In genomic region chr12:87661770-87662402, GRCh38 we compare ENCODE assay signal across 9 cellular contexts.
A peak's percentile ranks its signal among the peaks of the same experiment; 100 is the strongest.
DNase-seq lines count a peak whose midpoint lies in the region; ATAC-seq and TF ChIP-seq lines count a peak whose summit lies in the region.
"Had no signal": no experiment of that assay in that cellular context is flagged by ENCODE, and none has a peak within 500 bp of the region (broad histone marks: within the 10 kb centered on the region; RNA-seq: fewer than 3 reads in every experiment).

No MANE protein-coding gene starts in this region.

- no peaks in the 10 kb centered on the region for H3K36me3 Mint-ChIP-seq in IgD-negative memory B cell
- H3K36me3 Mint-ChIP-seq in effector memory CD8-positive, alpha-beta T cell (ENCODE audit: insufficient read depth), result no peaks in the 10 kb centered on the region
- no peaks in the 10 kb centered on the region for H3K36me3 Mint-ChIP-seq in stimulated activated naive B cell treated with anti-CD40 and anti-IgM and Interleukin-4, amounts not matched to agents 10 μg/mL and 1 μg/mL and 100 μg/mL, for 72 hours
- H3K36me3 Mint-ChIP-seq: brain had no signal

- H3K4me2 ChIP-seq in BLaER1 treated with 17β-estradiol and CSF1 and Interleukin-3, amounts not matched to agents 10 nM and 100 nM, result peak overlapping the region in 7 of 11 experiments; percentile 11 to 42 (median 17); a peak in 8 of 22 replicates
- no peak overlapping the region; the same call in 1 of the 2 replicates for H3K4me2 ChIP-seq in OCI-LY7 (ENCODE audit: low read length)

- H3K4me3 ChIP-seq in BLaER1 treated with 17β-estradiol and CSF1 and Interleukin-3, amounts not matched to agents 10 nM and 100 nM, result peak overlapping the region in 1 of 10 experiments; percentile 22; a peak in 1 of 20 replicates
- H3K4me3 ChIP-seq in OCI-LY7 (ENCODE audit: low read depth, low read length, poor library complexity, severe bottlenecking), result no peak overlapping the region

- DNase-seq in effector memory CD8-positive, alpha-beta T cell, result no peak
- DNase-seq in stimulated activated naive B cell treated with anti-CD40 and anti-IgM and Interleukin-4, amounts not matched to agents 10 μg/mL and 1 μg/mL and 100 μg/mL, for 72 hours, result no peak
- DNase-seq in MV-4-11 (lab: John Stamatoyannopoulos, UW) (no peak), C1 segment of cervical spinal cord (lab: John Stamatoyannopoulos, UW) (no peak), OCI-LY7 (ENCODE audit: low spot score) (no peak)

- peaks cover 8 to 22% (median 10%) of the 10 kb centered on the region in 3 donors for H3K4me1 Mint-ChIP-seq in IgD-negative memory B cell
- H3K4me1 Mint-ChIP-seq in effector memory CD8-positive, alpha-beta T cell (ENCODE audit: low read depth in 2 of 2), result no peaks in the 10 kb centered on the region
- peaks cover 2 to 19% of the 10 kb centered on the region in 2 donors for H3K4me1 Mint-ChIP-seq in stimulated activated naive B cell treated with anti-CD40 and anti-IgM and Interleukin-4, amounts not matched to agents 10 μg/mL and 1 μg/mL and 100 μg/mL, for 72 hours
- H3K4me1 Mint-ChIP-seq: brain had no signal

- H3K9me3 Mint-ChIP-seq in IgD-negative memory B cell, result no peaks in the 10 kb centered on the region
- no peaks in the 10 kb centered on the region for H3K9me3 Mint-ChIP-seq in effector memory CD8-positive, alpha-beta T cell
- no peaks in the 10 kb centered on the region for H3K9me3 Mint-ChIP-seq in stimulated activated naive B cell treated with anti-CD40 and anti-IgM and Interleukin-4, amounts not matched to agents 10 μg/mL and 1 μg/mL and 100 μg/mL, for 72 hours
- H3K9me3 Mint-ChIP-seq: brain had no signal

- peak overlapping the region in 1 of 3 donors; percentile 21 for H3K27ac Mint-ChIP-seq in IgD-negative memory B cell
- H3K27ac Mint-ChIP-seq in effector memory CD8-positive, alpha-beta T cell, result peak overlapping the region; percentile 47 to 57
- peak overlapping the region; percentile 37 for H3K27ac Mint-ChIP-seq in stimulated activated naive B cell treated with anti-CD40 and anti-IgM and Interleukin-4, amounts not matched to agents 10 μg/mL and 1 μg/mL and 100 μg/mL, for 72 hours
- H3K27ac Mint-ChIP-seq: brain had no signal

- H3K9me2 ChIP-seq in OCI-LY7 (ENCODE audit: insufficient read depth, low read length), result no peaks in the 10 kb centered on the region

- intact Hi-C loops in OCI-LY7 (cut with micrococcal nuclease; ENCODE audit: unreplicated experiment), result no loop called here

- H4K20me1 ChIP-seq in BLaER1 treated with 17β-estradiol and CSF1 and Interleukin-3, amounts not matched to agents 10 nM and 100 nM, result no peaks in the 10 kb centered on the region
- no peaks in the 10 kb centered on the region for H4K20me1 ChIP-seq in OCI-LY7 (ENCODE audit: insufficient read depth, low read length)

- H3K9me3 ChIP-seq in BLaER1 treated with 17β-estradiol and CSF1 and Interleukin-3, amounts not matched to agents 10 nM and 100 nM (replicated peaks in 1 of 11), result no peaks in the 10 kb centered on the region
- H3K9me3 ChIP-seq in OCI-LY7 (ENCODE audit: low read length), result no peaks in the 10 kb centered on the region

- peak; percentile 69 for ATAC-seq in GM19468 (IDR thresholded peaks at IDR 0.05; ENCODE audit: extremely low read depth, unreplicated experiment)
- ATAC-seq in effector memory CD8-positive, alpha-beta T cell (replicated peaks), result peak; percentile 49
- ATAC-seq in stimulated activated naive B cell treated with anti-CD40 and anti-IgM and Interleukin-4, amounts not matched to agents 10 μg/mL and 1 μg/mL and 100 μg/mL, for 72 hours (replicated peaks), result peak; percentile 84 to 87

- no peak for TF ChIP-seq CTCF in OCI-LY7 (conservative IDR thresholded peaks at IDR 0.05; ENCODE audit: low read length)

- no peaks in the 10 kb centered on the region for H3K27me3 Mint-ChIP-seq in IgD-negative memory B cell
- H3K27me3 Mint-ChIP-seq in effector memory CD8-positive, alpha-beta T cell, result no peaks in the 10 kb centered on the region
- no peaks in the 10 kb centered on the region for H3K27me3 Mint-ChIP-seq in stimulated activated naive B cell treated with anti-CD40 and anti-IgM and Interleukin-4, amounts not matched to agents 10 μg/mL and 1 μg/mL and 100 μg/mL, for 72 hours
- H3K27me3 Mint-ChIP-seq: brain had no signal

- BruUV-seq in OCI-LY7 (replicated peaks; lab: Mats Ljungman, UMichigan), result no TSS peak

- no peak overlapping the region for H3K9ac ChIP-seq in BLaER1 treated with 17β-estradiol and CSF1 and Interleukin-3, amounts not matched to agents 10 nM and 100 nM

- CTCF ChIA-PET in OCI-LY7 (lab: Charles Lee; ENCODE audit: unreplicated experiment), result no interaction called here

- peaks cover 0 to 15% (median 0%) of the 10 kb centered on the region in 10 experiments; a peak in 5 of 20 replicates for H3K4me1 ChIP-seq in BLaER1 treated with 17β-estradiol and CSF1 and Interleukin-3, amounts not matched to agents 10 nM and 100 nM
- H3K4me1 ChIP-seq in OCI-LY7 (ENCODE audit: insufficient read depth, low read length, poor library complexity, severe bottlenecking), result no peaks in the 10 kb centered on the region

- H3K36me3 ChIP-seq in BLaER1 treated with 17β-estradiol and CSF1 and Interleukin-3, amounts not matched to agents 10 nM and 100 nM, result no peaks in the 10 kb centered on the region
- no peaks in the 10 kb centered on the region for H3K36me3 ChIP-seq in OCI-LY7 (ENCODE audit: insufficient read depth, low read length)

- no peak overlapping the region; the same call in 1 of the 2 replicates for H2AFZ ChIP-seq in OCI-LY7 (ENCODE audit: low read length)

- POLR2A ChIA-PET in OCI-LY7 (lab: Charles Lee), result interaction anchor here (0.6 kb wide), 1 partner anchor 95 kb away, joined by 3 read pairs; no protein-coding TSS in a partner anchor

- H3K27ac ChIP-seq in BLaER1 treated with 17β-estradiol and CSF1 and Interleukin-3, amounts not matched to agents 10 nM and 100 nM, result no peak overlapping the region
- H3K27ac ChIP-seq in OCI-LY7 (ENCODE audit: low read depth, low read length, poor library complexity, severe bottlenecking), result no peak overlapping the region

- H3K4me3 Mint-ChIP-seq in IgD-negative memory B cell, result peak overlapping the region in 3 of 4 donors; percentile 39 to 83 (median 57)
- peak overlapping the region; percentile 24 to 59 for H3K4me3 Mint-ChIP-seq in effector memory CD8-positive, alpha-beta T cell
- peak overlapping the region in 1 of 2 donors; percentile 5 for H3K4me3 Mint-ChIP-seq in stimulated activated naive B cell treated with anti-CD40 and anti-IgM and Interleukin-4, amounts not matched to agents 10 μg/mL and 1 μg/mL and 100 μg/mL, for 72 hours

- H3K79me2 ChIP-seq in OCI-LY7 (ENCODE audit: insufficient read depth, low read depth, low read length), result no peaks in the 10 kb centered on the region

- H3K27me3 ChIP-seq in BLaER1 treated with 17β-estradiol and CSF1 and Interleukin-3, amounts not matched to agents 10 nM and 100 nM, result no peaks in the 10 kb centered on the region
